In genomic region chr3:134463676-134464611, GRCh38 we compare ENCODE assay signal across 8 cellular contexts. TPM values are rescaled to one million over a fixed set of nuclear protein-coding genes. Genes with fewer than 3 reads are reported as not detected.
DNase-seq lines count a peak whose midpoint lies in the region; ATAC-seq and TF ChIP-seq lines count a peak whose summit lies in the region.

No MANE protein-coding gene starts in this region.

- H3K27ac ChIP-seq in body of pancreas (no peak overlapping the region), iPS-20b (ENCODE audit: low read length) (no peak overlapping the region)

- ATAC-seq in body of pancreas: peak; percentile 50
- ATAC-seq in GM21576 (IDR thresholded peaks at IDR 0.05; ENCODE audit: unreplicated experiment): no peak
- no peak for ATAC-seq in HG03095 (IDR thresholded peaks at IDR 0.05; ENCODE audit: unreplicated experiment)

- TF ChIP-seq CTCF in body of pancreas (IDR thresholded peaks at IDR 0.05): no peak

- peak; percentile 98 for DNase-seq in GM04503 (ENCODE audit: low read depth)
- DNase-seq in body of pancreas: peak; percentile 40 to 65 (median 49)
- DNase-seq in skeletal muscle cell (ENCODE audit: low read depth): peak; percentile 98
- DNase-seq in kidney tubule cell (ENCODE audit: low spot score): no peak
- DNase-seq in activated CD4-positive, CD25-positive, alpha-beta regulatory T cell (lab: John Stamatoyannopoulos, UW): no peak

- WGBS in body of pancreas, 2 donors: 62 to 63% methylated on average over 17 of the region's 17 CpGs

- no peak for TF ChIP-seq POLR2A in body of pancreas (IDR thresholded peaks at IDR 0.05)

- peak overlapping the region; percentile 41; the same call in 1 of the 2 replicates for H3K9ac ChIP-seq in iPS-20b (ENCODE audit: low read depth, low read length)

- H3K4me3 ChIP-seq in body of pancreas (no peak overlapping the region), iPS-20b (ENCODE audit: low read length) (peak overlapping the region; percentile 47; the same call in 1 of the 2 replicates), skeletal muscle cell (ENCODE audit: low read depth, low read length) (no peak overlapping the region)

- H3K9me3 ChIP-seq in body of pancreas (no peaks in the 10 kb centered on the region), iPS-20b (ENCODE audit: insufficient read depth, low read depth, low read length) (no peaks in the 10 kb centered on the region)

- no peaks in the 10 kb centered on the region for H3K27me3 ChIP-seq in body of pancreas
- H3K27me3 ChIP-seq in iPS-20b (ENCODE audit: insufficient read depth, low read length): no peaks in the 10 kb centered on the region

- intact Hi-C loops in body of pancreas (cut with DNase I): no loop called here

- H3K4me1 ChIP-seq in body of pancreas (no peaks in the 10 kb centered on the region), iPS-20b (ENCODE audit: insufficient read depth, low read length) (peaks cover 26% of the 10 kb centered on the region)

- H3K36me3 ChIP-seq in body of pancreas (replicated peaks in 1 of 2; ENCODE audit: insufficient read depth in 1 of 2, low read depth in 2 of 2): no peaks in the 10 kb centered on the region
- H3K36me3 ChIP-seq in iPS-20b (ENCODE audit: insufficient read depth, low read depth, low read length): no peaks in the 10 kb centered on the region

RNA-seq across cellular contexts. Expression of gene ANAPC13, which starts 21.8 kb away (rescaled TPM):
- total RNA-seq in body of pancreas: 10 to 100 TPM; 21.3 to 36.3 TPM

RNA-seq across cellular contexts. Expression of gene CEP63, which starts 21.9 kb away (rescaled TPM):
- 10 to 100 TPM; 19.2 to 30.0 TPM for total RNA-seq in body of pancreas

Comparison
In these comparisons a context has a peak if more than half of its experiments do, and no peak if none do; other contexts are left out.
1. DNase-seq: peak in GM04503 (single experiment), body of pancreas (4 of 4) and skeletal muscle cell (single experiment); none in kidney tubule cell (single experiment) and activated CD4-positive, CD25-positive, alpha-beta regulatory T cell (0 of 4).